18 cellular contexts compared by ENCODE assay signal in genomic region chr3:177141471-177141870, GRCh38. TPM values are rescaled to one million over a fixed set of nuclear protein-coding genes. Genes with fewer than 3 reads are reported as not detected.
A peak's percentile ranks its signal among the peaks of the same experiment; 100 is the strongest.
DNase-seq lines count a peak whose midpoint lies in the region; ATAC-seq, FAIRE-seq and TF ChIP-seq lines count a peak whose summit lies in the region.
"Had no signal": no experiment of that assay in that cellular context is flagged by ENCODE, and none has a peak within 500 bp of the region (broad histone marks: within the 10 kb centered on the region; RNA-seq: fewer than 3 reads in every experiment).

No MANE protein-coding gene starts in this region.

- CTCF ChIA-PET in HepG2 (lab: Yijun Ruan, JAX; ENCODE audit: low intra/inter-chr PET ratio, low total read pairs): no interaction called here

- in situ Hi-C loops in HepG2 (cut with HindIII; ENCODE audit: extremely low pct_ligation_motif_present, low pct_unique_long_range_greater_than_20kb): no loop called here

- H2AFZ ChIP-seq in HepG2 (ENCODE audit: low read length): no peak overlapping the region
- H2AFZ ChIP-seq: GM23338 had no signal

- H3K4me3 Mint-ChIP-seq in chondrocyte (ENCODE audit: unreplicated experiment): no peak overlapping the region
- H3K4me3 Mint-ChIP-seq: GM23338; stimulated activated naive B cell treated with anti-CD40 and anti-IgM and Interleukin-4, amounts not matched to agents 10 μg/mL and 1 μg/mL and 100 μg/mL, for 72 hours had no signal

- no peaks in the 10 kb centered on the region for H3K9me3 Mint-ChIP-seq in chondrocyte (ENCODE audit: low read depth)
- H3K9me3 Mint-ChIP-seq: activated naive CD8-positive, alpha-beta T cell treated with anti-CD3 and anti-CD28 coated beads, Interleukin-2, amount 10 ng/mL, durations not matched to agents 7 days and 5 days; GM23338 had no signal

- TF ChIP-seq POLR2A in HepG2 (IDR thresholded peaks at IDR 0.05; ENCODE audit: insufficient read depth in 1 of 2, low read depth in 2 of 2, low read length in 2 of 2) (no peak), right lobe of liver (IDR thresholded peaks at IDR 0.05) (no peak)

- no TSS peak for BruUV-seq in HepG2 (replicated peaks; lab: Mats Ljungman, UMichigan)

- no peak for DNase-seq in HepG2 (ENCODE audit: low spot score)
- DNase-seq in right lobe of liver: no peak
- peak; percentile 17 for DNase-seq in NCI-H69 (lab: John Stamatoyannopoulos, UW)
- no peak for DNase-seq in chondrocyte (ENCODE audit: low spot score)
- DNase-seq in BE2C: no peak
- DNase-seq in SIG-M5 (lab: John Stamatoyannopoulos, UW): no peak
- DNase-seq in Ammon's horn (ENCODE audit: low spot score): no peak
- DNase-seq in effector CD4-positive, alpha-beta T cell: no peak
- DNase-seq: activated naive CD8-positive, alpha-beta T cell treated with anti-CD3 and anti-CD28 coated beads, Interleukin-2, amount 10 ng/mL, durations not matched to agents 7 days and 5 days; DMS79 treated with DMSO at 0.1 percent for 48 hours; foreskin keratinocyte; mesenchymal stem cell; NCI-H2081 treated with DMSO at 0.1 percent for 48 hours; occipital lobe; stimulated activated naive B cell treated with anti-CD40 and anti-IgM and Interleukin-4, amounts not matched to agents 10 μg/mL and 1 μg/mL and 100 μg/mL, for 72 hours had no signal

- peaks cover 79% of the 10 kb centered on the region for H3K4me1 Mint-ChIP-seq in chondrocyte (ENCODE audit: low read depth)

- POLR2A ChIA-PET in HepG2 (lab: Yijun Ruan, JAX): no interaction called here

- H3K9me3 ChIP-seq in HepG2 (ENCODE audit: low read length) (no peaks in the 10 kb centered on the region), right lobe of liver (no peaks in the 10 kb centered on the region), BE2C (no peaks in the 10 kb centered on the region)

- H3K27ac Mint-ChIP-seq in chondrocyte (ENCODE audit: unreplicated experiment): peak overlapping the region; percentile 49
- H3K27ac Mint-ChIP-seq: GM23338 had no signal

- TF ChIP-seq RAD21 in HepG2 (CRISPR knock-in tag; IDR thresholded peaks at IDR 0.05): no peak

- H3K27ac ChIP-seq in HepG2 (ENCODE audit: extremely low read length, insufficient read depth, low read length): peak overlapping the region; percentile 35
- no peak overlapping the region for H3K27ac ChIP-seq in right lobe of liver
- H3K27ac ChIP-seq: foreskin keratinocyte, SK-N-MC had no signal

- no peaks in the 10 kb centered on the region for H3K36me3 ChIP-seq in HepG2 (replicated peaks in 1 of 2; ENCODE audit: control insufficient read depth in 1 of 2, insufficient read depth in 2 of 2, low read length in 2 of 2)
- no peaks in the 10 kb centered on the region for H3K36me3 ChIP-seq in right lobe of liver
- peaks cover 12% of the 10 kb centered on the region; the same call in 1 of the 2 replicates for H3K36me3 ChIP-seq in BE2C

- 91% methylated on average over 6 of the region's 6 CpGs for WGBS in HepG2 (ENCODE audit: low lambda C conversion rate)
- 64% methylated on average over 6 of the region's 6 CpGs for WGBS in right lobe of liver (ENCODE audit: insufficient coverage, low coverage, low lambda C conversion rate, missing lambda C conversion rate)

- H3K79me2 ChIP-seq in HepG2 (ENCODE audit: insufficient read depth, low read length): peaks cover 95% of the 10 kb centered on the region

- peaks cover 4% of the 10 kb centered on the region for H3K36me3 Mint-ChIP-seq in chondrocyte (ENCODE audit: low read depth)

- TF ChIP-seq CTCF in HepG2 (CRISPR knock-in tag; IDR thresholded peaks at IDR 0.05): no peak
- no peak for TF ChIP-seq CTCF in right lobe of liver (IDR thresholded peaks at IDR 0.05)
- TF ChIP-seq CTCF in chondrocyte (IDR thresholded peaks at IDR 0.05): no peak
- TF ChIP-seq CTCF in BE2C (IDR thresholded peaks at IDR 0.05; ENCODE audit: low read depth, low read length): no peak

- no peak for FAIRE-seq in HepG2 (lab: Jason Lieb, UNC)
- FAIRE-seq: endometrium had no signal

- H4K20me1 ChIP-seq in HepG2 (ENCODE audit: insufficient read depth, low read length): peaks cover 61% of the 10 kb centered on the region

- H3K4me1 ChIP-seq in HepG2 (ENCODE audit: insufficient read depth, low read length): peaks cover 71% of the 10 kb centered on the region
- no peaks in the 10 kb centered on the region for H3K4me1 ChIP-seq in right lobe of liver
- H3K4me1 ChIP-seq in BE2C: peaks cover 5% of the 10 kb centered on the region; the same call in 1 of the 2 replicates

- H3K4me3 ChIP-seq in HepG2 (replicated peaks in 1 of 3; ENCODE audit: insufficient read depth in 1 of 3, low read depth in 2 of 3, low read length in 3 of 3): no peak overlapping the region
- H3K4me3 ChIP-seq in right lobe of liver: no peak overlapping the region
- no peak overlapping the region for H3K4me3 ChIP-seq in BE2C (ENCODE audit: low read depth, low read length)
- H3K4me3 ChIP-seq: GM23338, SK-N-MC had no signal

- H3K9ac ChIP-seq in HepG2 (ENCODE audit: insufficient read depth, low read depth, low read length): no peak overlapping the region

- H3K4me2 ChIP-seq in HepG2 (ENCODE audit: low read depth, low read length): no peak overlapping the region

- H3K27me3 ChIP-seq in HepG2 (ENCODE audit: control insufficient read depth in 1 of 2, insufficient read depth in 2 of 2, low read length in 2 of 2) (no peaks in the 10 kb centered on the region), right lobe of liver (no peaks in the 10 kb centered on the region), BE2C (no peaks in the 10 kb centered on the region)
- H3K27me3 ChIP-seq: foreskin keratinocyte had no signal

- TF ChIP-seq EP300 in HepG2 (IDR thresholded peaks at IDR 0.05; ENCODE audit: low read depth in 2 of 2, low read length in 2 of 2) (no peak), HepG2 (CRISPR knock-in tag; IDR thresholded peaks at IDR 0.05; ENCODE audit: borderline replicate concordance) (no peak)

- intact Hi-C loops in HepG2 (cut with micrococcal nuclease; ENCODE audit: unreplicated experiment) (no loop called here), right lobe of liver (cut with DNase I) (no loop called here)

- no peaks in the 10 kb centered on the region for H3K27me3 Mint-ChIP-seq in chondrocyte (ENCODE audit: low read depth)
- H3K27me3 Mint-ChIP-seq: activated naive CD8-positive, alpha-beta T cell treated with anti-CD3 and anti-CD28 coated beads, Interleukin-2, amount 10 ng/mL, durations not matched to agents 7 days and 5 days; stimulated activated naive B cell treated with anti-CD40 and anti-IgM and Interleukin-4, amounts not matched to agents 10 μg/mL and 1 μg/mL and 100 μg/mL, for 72 hours had no signal

- ATAC-seq in HepG2 (no peak), right lobe of liver (no peak)
- ATAC-seq: foreskin keratinocyte, GM23338 had no signal

TF ChIP-seq in HepG2, 621 proteins besides CTCF, POLR2A, EP300 and RAD21:
- TF ChIP-seq REXO4 (CRISPR knock-in tag; IDR thresholded peaks at IDR 0.05; ENCODE audit: borderline replicate concordance): no peak
- no peak for TF ChIP-seq PPARG (CRISPR knock-in tag; conservative IDR thresholded peaks at IDR 0.05)

RNA-seq across cellular contexts. Expression of gene TBL1XR1, which starts 55.8 kb away (rescaled TPM):
- total RNA-seq in HepG2 (2016; rRNA removed; fragmentation: Illumina TruSeq; extraction: Trizol) (62.5 and 108 TPM in 2 replicates), right lobe of liver (10 to 100 TPM; 32.6 to 80.6 (median 56.2) TPM), chondrocyte (225 to 372 TPM (median 357 TPM) in 3 replicates)
- total RNA-seq in HepG2 (2016; cell fraction: cytosol; rRNA removed; fragmentation: Illumina TruSeq; extraction: Trizol; ENCODE audit: low read depth): 10.8 TPM in 2 replicates
- 67.0 and 111 TPM in 2 replicates for total RNA-seq in HepG2 (2016; cell fraction: insoluble cytoplasmic fraction; rRNA removed; fragmentation: Illumina TruSeq; extraction: Trizol)
- 31.7 and 36.1 TPM in 2 replicates for total RNA-seq in HepG2 (2016; cell fraction: membrane; rRNA removed; fragmentation: Illumina TruSeq; extraction: Trizol)
- 58.6 and 64.8 TPM in 2 replicates for total RNA-seq in HepG2 (2016; cell fraction: nucleus; rRNA removed; fragmentation: Illumina TruSeq; extraction: Trizol)
- polyA plus RNA-seq in HepG2 (2011; rRNA removed): 49.2 and 57.7 TPM in 2 replicates
- 12.2 and 20.2 TPM in 2 replicates for polyA plus RNA-seq in HepG2 (2011; cell fraction: cytosol; rRNA removed)
- polyA plus RNA-seq in HepG2 (2011; cell fraction: nucleus; rRNA removed): 20.1 and 30.6 TPM in 2 replicates
- polyA plus RNA-seq in HepG2 (2012): 21.8 and 27.0 TPM in 2 replicates
- polyA plus RNA-seq in HepG2 (2016; cell fraction: cytosol; fragmentation: Illumina TruSeq; extraction: Trizol; ENCODE audit: low read depth): 1.9 and 2.1 TPM in 2 replicates
- polyA plus RNA-seq in HepG2 (2016; cell fraction: insoluble cytoplasmic fraction; fragmentation: Illumina TruSeq; extraction: Trizol; ENCODE audit: low read depth): 38.3 and 42.9 TPM in 2 replicates
- 6.4 and 9.9 TPM in 2 replicates for polyA plus RNA-seq in HepG2 (2016; cell fraction: membrane; fragmentation: Illumina TruSeq; extraction: Trizol; ENCODE audit: low read depth)
- 53.4 and 55.7 TPM in 2 replicates for polyA plus RNA-seq in HepG2 (2016; cell fraction: nucleus; fragmentation: Illumina TruSeq; extraction: Trizol; ENCODE audit: insufficient read depth, low read depth)
- 126 and 330 TPM in 2 replicates for polyA minus RNA-seq in HepG2 (2011; rRNA and poly(A)+ RNA removed; ENCODE audit: low replicate concordance)
- 128 and 166 TPM in 2 replicates for polyA minus RNA-seq in HepG2 (2011; cell fraction: cytosol; rRNA and poly(A)+ RNA removed)
- 187 and 199 TPM in 2 replicates for polyA minus RNA-seq in HepG2 (2011; cell fraction: nucleus; rRNA and poly(A)+ RNA removed)
- polyA plus RNA-seq in BE2C (2012; ENCODE audit: insufficient read depth, insufficient read length, low read depth): 44.7 TPM
